Comparison of ENCODE assay signal across 8 cellular contexts in genomic region chr2:178404380-178404767, GRCh38. TPM values are rescaled to one million over a fixed set of nuclear protein-coding genes. Genes with fewer than 3 reads are reported as not detected.
DNase-seq lines count a peak whose midpoint lies in the region; ATAC-seq and TF ChIP-seq lines count a peak whose summit lies in the region.

No MANE protein-coding gene starts in this region.

- peaks cover 8% of the 10 kb centered on the region for H3K27me3 Mint-ChIP-seq in osteocyte (ENCODE audit: unreplicated experiment)

- no peak for TF ChIP-seq CTCF in fibroblast of mammary gland (conservative IDR thresholded peaks at IDR 0.05; ENCODE audit: control insufficient read depth, insufficient read depth, low read depth, low read length)
- no peak for TF ChIP-seq CTCF in osteocyte (IDR thresholded peaks at IDR 0.05)

- no peaks in the 10 kb centered on the region for H3K36me3 Mint-ChIP-seq in osteocyte (ENCODE audit: unreplicated experiment)

- H3K36me3 ChIP-seq in HAP-1 (replicated peaks): no peaks in the 10 kb centered on the region

- H3K4me1 ChIP-seq in HAP-1: peaks cover 5% of the 10 kb centered on the region

- H3K4me1 Mint-ChIP-seq in osteocyte (ENCODE audit: unreplicated experiment): peaks cover 4% of the 10 kb centered on the region

- ATAC-seq in HG03066 (IDR thresholded peaks at IDR 0.05; ENCODE audit: low read depth, unreplicated experiment): peak; percentile 100

- H3K27ac Mint-ChIP-seq in osteocyte (ENCODE audit: unreplicated experiment): no peak overlapping the region

- DNase-seq in Daoy (ENCODE audit: low read depth) (peak; percentile 79), GM19238 (ENCODE audit: insufficient read length, low spot score) (peak; percentile 57), OCI-M1 (lab: John Stamatoyannopoulos, UW) (peak; percentile 68), fibroblast of mammary gland (ENCODE audit: low read depth) (peak; percentile 90), NCI-H2171 treated with DMSO at 0.1 percent for 48 hours (lab: John Stamatoyannopoulos, UW) (no peak), HAP-1 (ENCODE audit: low spot score in 2 of 2) (no peak), osteocyte (ENCODE audit: extremely low spot score, unreplicated experiment) (no peak)

- H3K9me3 ChIP-seq in HAP-1: no peaks in the 10 kb centered on the region

- no peak overlapping the region for H3K4me3 Mint-ChIP-seq in osteocyte (ENCODE audit: unreplicated experiment)

- no peaks in the 10 kb centered on the region for H3K9me3 Mint-ChIP-seq in osteocyte (ENCODE audit: unreplicated experiment)

- H3K4me3 ChIP-seq in fibroblast of mammary gland (ENCODE audit: control insufficient read depth, low read depth, low read length) (no peak overlapping the region), HAP-1 (no peak overlapping the region)

- in situ Hi-C loops in HAP-1 (cut with MboI; ENCODE audit: low sequenced_read_pairs): no loop called here

- H3K27me3 ChIP-seq in HAP-1 (ENCODE audit: low read depth): no peaks in the 10 kb centered on the region

RNA-seq across cellular contexts. Expression of gene PRKRA, which starts 46.6 kb away (rescaled TPM):
- 27.7 and 32.8 TPM in 2 replicates for total RNA-seq in Daoy (2014; rRNA removed; shearing (Covaris generic))
- total RNA-seq in osteocyte: 44.8 and 50.1 TPM in 2 replicates

RNA-seq across cellular contexts. Expression of gene PJVK, which starts 46.8 kb away (rescaled TPM):
- 2.1 TPM in 1 of 2 replicates, not detected in the other for total RNA-seq in Daoy (2014; rRNA removed; shearing (Covaris generic))
- total RNA-seq in osteocyte: 7.4 TPM in 2 replicates

Comparison
In these comparisons a context has a peak if more than half of its experiments do, and no peak if none do; other contexts are left out.
1. DNase-seq: peak in Daoy (single experiment), GM19238 (single experiment), OCI-M1 (single experiment) and fibroblast of mammary gland (single experiment); none in NCI-H2171 treated with DMSO at 0.1 percent for 48 hours (single experiment), HAP-1 (0 of 2) and osteocyte (single experiment).